Comparison of ENCODE assay signal across 12 cellular contexts in the genomic region with DNA sequence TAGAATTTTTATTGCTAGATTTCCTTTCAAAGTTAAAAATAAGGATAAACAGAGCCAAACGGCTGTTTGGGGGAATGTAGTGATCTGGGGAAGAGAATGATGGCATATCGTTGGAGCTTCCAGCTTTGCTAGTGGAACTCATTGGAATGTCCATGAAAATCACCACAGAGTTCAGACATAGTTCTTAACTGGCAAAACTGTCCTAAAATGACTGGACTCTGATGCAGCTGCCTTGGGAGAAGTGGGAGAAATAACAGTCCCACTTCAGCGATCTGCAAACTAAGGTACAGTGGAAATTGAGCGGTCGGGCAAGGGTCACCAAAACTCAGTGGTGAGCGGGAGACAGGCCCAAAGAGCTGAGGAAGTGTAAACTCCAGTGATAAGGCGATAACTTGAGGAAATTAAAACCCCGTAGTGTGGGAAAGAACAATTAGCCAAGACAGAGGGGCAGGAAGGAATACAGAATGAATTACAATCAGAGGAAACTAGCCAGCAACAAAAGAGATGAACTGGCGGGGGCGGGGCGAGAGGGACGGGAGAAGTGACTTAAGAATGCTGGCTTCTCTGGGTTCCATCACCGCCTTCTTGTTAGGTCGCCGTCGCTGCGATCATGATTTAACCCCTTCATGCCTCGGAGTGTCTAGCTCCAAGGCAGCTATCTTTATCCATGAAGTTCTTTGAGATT.
DNase-seq lines count a peak whose midpoint lies in the region; ATAC-seq, FAIRE-seq and TF ChIP-seq lines count a peak whose summit lies in the region.
"Had no signal": no experiment of that assay in that cellular context is flagged by ENCODE, and none has a peak within 500 bp of the region (broad histone marks: within the 10 kb centered on the region; RNA-seq: fewer than 3 reads in every experiment).

No MANE protein-coding gene starts in this region.

- no peak for TF ChIP-seq POLR2A in GM12891 (IDR thresholded peaks at IDR 0.05; ENCODE audit: low read depth, low read length)

- TF ChIP-seq CTCF in fibroblast of lung (conservative IDR thresholded peaks at IDR 0.05 in 1 of 2, IDR thresholded peaks at IDR 0.05 in 1 of 2; ENCODE audit: low read depth in 1 of 2, low read length in 2 of 2) (no peak), mesothelial cell of epicardium (IDR thresholded peaks at IDR 0.05; ENCODE audit: unreplicated experiment) (no peak)

- peaks cover 21% of the 10 kb centered on the region for H3K4me1 ChIP-seq in fibroblast of lung (ENCODE audit: control insufficient read depth, extremely low read depth, insufficient read depth, low read length)
- no peaks in the 10 kb centered on the region for H3K4me1 ChIP-seq in naive thymus-derived CD4-positive, alpha-beta T cell (ENCODE audit: control insufficient read depth in 2 of 2, insufficient read depth in 2 of 2, low read length in 2 of 2)

- H4K20me1 ChIP-seq in fibroblast of lung (ENCODE audit: control insufficient read depth, extremely low read depth, insufficient read depth, low read length), result no peaks in the 10 kb centered on the region

- H3K27me3 Mint-ChIP-seq in mesothelial cell of epicardium (ENCODE audit: low read depth), result no peaks in the 10 kb centered on the region
- peaks cover 43 to 63% (median 49%) of the 10 kb centered on the region in 5 donors for H3K27me3 Mint-ChIP-seq in naive thymus-derived CD4-positive, alpha-beta T cell

- H3K4me2 ChIP-seq in fibroblast of lung (ENCODE audit: extremely low read depth, insufficient read depth, low read length), result peak overlapping the region; percentile 61

- H3K4me1 Mint-ChIP-seq in mesothelial cell of epicardium, result peaks cover 74% of the 10 kb centered on the region
- peaks cover 3 to 13% (median 5%) of the 10 kb centered on the region in 7 donors for H3K4me1 Mint-ChIP-seq in naive thymus-derived CD4-positive, alpha-beta T cell

- peak overlapping the region; percentile 24 for H3K4me3 Mint-ChIP-seq in mesothelial cell of epicardium
- no peak overlapping the region for H3K4me3 Mint-ChIP-seq in naive thymus-derived CD4-positive, alpha-beta T cell
- H3K4me3 Mint-ChIP-seq: CD4-positive, CD25-positive, alpha-beta regulatory T cell had no signal

- H3K79me2 ChIP-seq in fibroblast of lung (ENCODE audit: control insufficient read depth, insufficient read depth, low read length), result no peaks in the 10 kb centered on the region

- peak overlapping the region; percentile 83 for H3K27ac ChIP-seq in fibroblast of lung (ENCODE audit: insufficient read depth, low read length)
- no peak overlapping the region for H3K27ac ChIP-seq in naive thymus-derived CD4-positive, alpha-beta T cell (ENCODE audit: low read depth, low read length)

- CTCF ChIA-PET in naive thymus-derived CD4-positive, alpha-beta T cell (lab: Charles Lee), result no interaction called here

- H3K27me3 ChIP-seq in fibroblast of lung (ENCODE audit: control insufficient read depth, insufficient read depth, low read length), result no peaks in the 10 kb centered on the region
- peaks cover 0 to 3% of the 10 kb centered on the region in 2 donors for H3K27me3 ChIP-seq in naive thymus-derived CD4-positive, alpha-beta T cell (ENCODE audit: control insufficient read depth in 2 of 2, insufficient read depth in 2 of 2, low read length in 2 of 2)

- intact Hi-C loops in posterior cingulate gyrus (cut with DNase I), result no loop called here
- intact Hi-C loops in naive thymus-derived CD4-positive, alpha-beta T cell (cut with micrococcal nuclease), result no loop called here

- H3K9me3 Mint-ChIP-seq in mesothelial cell of epicardium, result no peaks in the 10 kb centered on the region
- H3K9me3 Mint-ChIP-seq in naive thymus-derived CD4-positive, alpha-beta T cell, result no peaks in the 10 kb centered on the region
- H3K9me3 Mint-ChIP-seq: CD4-positive, CD25-positive, alpha-beta regulatory T cell had no signal

- H3K4me3 ChIP-seq in fibroblast of lung (replicated peaks in 1 of 4; ENCODE audit: control extremely low read depth in 1 of 4, insufficient read depth in 1 of 4, low read depth in 3 of 4, low read length in 4 of 4), result peak overlapping the region in 1 of 4 experiments; percentile 14
- no peak overlapping the region for H3K4me3 ChIP-seq in naive thymus-derived CD4-positive, alpha-beta T cell (ENCODE audit: low read length)

- H3K9me3 ChIP-seq in fibroblast of lung (ENCODE audit: control insufficient read depth, insufficient read depth, low read depth, low read length), result no peaks in the 10 kb centered on the region
- no peaks in the 10 kb centered on the region for H3K9me3 ChIP-seq in naive thymus-derived CD4-positive, alpha-beta T cell (ENCODE audit: control insufficient read depth in 2 of 3, low read length in 3 of 3)

- no peak for ATAC-seq in naive thymus-derived CD4-positive, alpha-beta T cell
- ATAC-seq: activated CD4-positive, CD25-positive, alpha-beta regulatory T cell treated with anti-CD3 and anti-CD28 coated beads, Interleukin-2, amount 50 U/mL, for 24 hours had no signal

- no peak overlapping the region for H3K9ac ChIP-seq in fibroblast of lung (ENCODE audit: insufficient read depth, low read length)

- no peaks in the 10 kb centered on the region for H3K36me3 Mint-ChIP-seq in mesothelial cell of epicardium
- H3K36me3 Mint-ChIP-seq in naive thymus-derived CD4-positive, alpha-beta T cell, result no peaks in the 10 kb centered on the region
- H3K36me3 Mint-ChIP-seq: CD4-positive, CD25-positive, alpha-beta regulatory T cell had no signal

- peak; percentile 48 for FAIRE-seq in A204.1 (lab: Jason Lieb, UNC)
- FAIRE-seq in GM12891 (lab: Jason Lieb, UNC), result no peak

- no peaks in the 10 kb centered on the region for H3K36me3 ChIP-seq in fibroblast of lung (ENCODE audit: control insufficient read depth, insufficient read depth, low read length)
- H3K36me3 ChIP-seq in naive thymus-derived CD4-positive, alpha-beta T cell (ENCODE audit: control insufficient read depth in 2 of 3, insufficient read depth in 3 of 3, low read length in 3 of 3), result no peaks in the 10 kb centered on the region

- DNase-seq in NCI-H2227 treated with DMSO at 0.1 percent for 48 hours (lab: John Stamatoyannopoulos, UW), result peak; percentile 7
- DNase-seq in fibroblast of lung (ENCODE audit: low read depth in 2 of 2), result peak in 1 of 2 donors; percentile 77
- no peak for DNase-seq in mesothelial cell of epicardium (ENCODE audit: low spot score in 2 of 2, unreplicated experiment in 2 of 2)
- no peak for DNase-seq in GM12891 (ENCODE audit: insufficient read length, low spot score)
- DNase-seq in NK-92 (lab: John Stamatoyannopoulos, UW; ENCODE audit: unreplicated experiment), result no peak
- DNase-seq in posterior cingulate gyrus, result no peak
- DNase-seq in naive thymus-derived CD4-positive, alpha-beta T cell, result no peak
- DNase-seq: CD4-positive, CD25-positive, alpha-beta regulatory T cell; effector CD8-positive, alpha-beta T cell; NCI-H1092 treated with DMSO at 0.1 percent for 48 hours had no signal

- POLR2A ChIA-PET in naive thymus-derived CD4-positive, alpha-beta T cell (lab: Charles Lee), result interaction anchor here (0.6 kb wide), 1 partner anchor 118 kb away, joined by 4 read pairs; no protein-coding TSS in a partner anchor

- H3K27ac Mint-ChIP-seq in mesothelial cell of epicardium, result peak overlapping the region; percentile 48
- peak overlapping the region in 1 of 9 donors; percentile 50 for H3K27ac Mint-ChIP-seq in naive thymus-derived CD4-positive, alpha-beta T cell
- H3K27ac Mint-ChIP-seq: CD4-positive, CD25-positive, alpha-beta regulatory T cell had no signal

- peak overlapping the region; percentile 58 for H2AFZ ChIP-seq in fibroblast of lung (ENCODE audit: low read length)

TF ChIP-seq in GM12891, 5 proteins besides CTCF, POLR2A, EP300 and RAD21:
- TF ChIP-seq POLR2AphosphoS5 (IDR thresholded peaks at IDR 0.05; ENCODE audit: low read depth, low read length) (no peak), TAF1 (IDR thresholded peaks at IDR 0.05; ENCODE audit: low read depth, low read length) (no peak), POU2F2 (IDR thresholded peaks at IDR 0.05; ENCODE audit: low read depth, low read length) (no peak), PAX5 (IDR thresholded peaks at IDR 0.05; ENCODE audit: insufficient read depth, low read length, severe bottlenecking) (no peak), SPI1 (IDR thresholded peaks at IDR 0.05; ENCODE audit: low read depth, low read length) (no peak)
